14 cellular contexts compared by ENCODE assay signal in the genomic region with DNA sequence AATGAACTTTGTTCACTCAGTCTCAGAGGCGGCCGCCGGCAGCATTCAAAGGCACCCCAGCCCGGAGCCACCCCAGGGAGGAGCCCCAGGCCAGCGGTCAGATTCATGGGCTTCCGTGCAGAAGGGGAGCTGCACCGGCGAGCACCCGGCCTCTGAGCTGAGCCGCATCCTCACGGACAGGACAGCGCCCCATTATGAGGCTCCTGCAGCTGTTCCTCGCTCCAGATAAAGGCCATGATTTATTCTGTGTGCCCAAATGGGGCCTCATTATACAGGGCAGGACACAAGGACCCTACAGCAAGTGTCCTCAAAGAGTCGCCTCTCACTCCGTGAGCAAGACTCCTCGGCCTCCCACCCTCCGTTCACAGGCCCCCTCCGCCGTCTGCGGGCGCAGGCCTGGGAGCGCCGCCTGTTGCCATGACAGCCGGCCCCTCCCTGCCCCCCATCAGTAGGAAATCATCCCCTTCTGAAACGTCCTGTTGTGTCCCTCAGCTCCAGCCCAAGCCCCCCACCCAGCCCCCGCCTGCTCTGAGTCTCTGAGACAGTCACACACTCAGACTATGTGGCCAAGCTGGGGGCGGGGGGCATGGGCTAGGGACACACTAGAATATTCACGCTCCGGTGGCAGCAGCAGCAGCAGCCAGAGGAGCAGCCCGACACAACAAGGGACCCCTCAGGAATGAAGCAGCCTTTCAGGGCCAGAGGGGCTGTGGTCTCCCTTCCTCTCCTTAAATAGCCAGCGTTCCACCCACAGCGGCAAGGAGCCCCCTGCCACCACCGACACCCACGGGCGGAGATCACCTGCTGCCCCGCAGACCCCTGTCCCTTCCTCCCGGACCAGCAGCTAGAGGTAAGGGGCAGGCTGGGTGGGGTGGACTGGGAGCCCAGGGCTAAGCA. TPM values are rescaled to one million over a fixed set of nuclear protein-coding genes. Genes with fewer than 3 reads are reported as not detected.
DNase-seq lines count a peak whose midpoint lies in the region; ATAC-seq, FAIRE-seq and TF ChIP-seq lines count a peak whose summit lies in the region.
"Had no signal": no experiment of that assay in that cellular context is flagged by ENCODE, and none has a peak within 500 bp of the region (broad histone marks: within the 10 kb centered on the region; RNA-seq: fewer than 3 reads in every experiment).

A gene with protein sequence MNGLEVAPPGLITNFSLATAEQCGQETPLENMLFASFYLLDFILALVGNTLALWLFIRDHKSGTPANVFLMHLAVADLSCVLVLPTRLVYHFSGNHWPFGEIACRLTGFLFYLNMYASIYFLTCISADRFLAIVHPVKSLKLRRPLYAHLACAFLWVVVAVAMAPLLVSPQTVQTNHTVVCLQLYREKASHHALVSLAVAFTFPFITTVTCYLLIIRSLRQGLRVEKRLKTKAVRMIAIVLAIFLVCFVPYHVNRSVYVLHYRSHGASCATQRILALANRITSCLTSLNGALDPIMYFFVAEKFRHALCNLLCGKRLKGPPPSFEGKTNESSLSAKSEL (plus strand): TSS at position 759 of the 897 bp plus-strand sequence. CDS start 4,583 bp downstream, outside the sequence.

- H3K9me3 ChIP-seq in sigmoid colon (no peaks in the 10 kb centered on the region), breast epithelium (no peaks in the 10 kb centered on the region)

- DNase-seq in C1 segment of cervical spinal cord (lab: John Stamatoyannopoulos, UW) (peak in 8 of 14 donors; percentile 15 to 71 (median 66)), anterior cingulate cortex (lab: John Stamatoyannopoulos, UW) (peak in 44 of 58 donors; percentile 15 to 84 (median 60)), left colon (no peak), sigmoid colon (peak; percentile 70), breast epithelium (ENCODE audit: low spot score in 2 of 2) (no peak), HTR-8/SVneo (ENCODE audit: insufficient read length, low spot score) (no peak)
- no peak for DNase-seq in activated CD8-positive, alpha-beta memory T cell treated with anti-CD3 and anti-CD28 coated beads, Interleukin-2, amount 50 U/mL, for 4 hours
- DNase-seq: activated T-cell treated with anti-CD3 and anti-CD28 coated beads, Interleukin-2, amount 50 U/mL, for 48 hours; AML-193; NCI-H226; WERI-Rb-1 had no signal

- WGBS in sigmoid colon, 2 donors: 48 to 73% methylated on average over 37 of the region's 37 CpGs

- no peak for TF ChIP-seq CTCF in sigmoid colon (IDR thresholded peaks at IDR 0.05)
- no peak for TF ChIP-seq CTCF in breast epithelium (IDR thresholded peaks at IDR 0.05)

- intact Hi-C loops in left colon (cut with DNase I, micrococcal nuclease): no loop called here
- intact Hi-C loops in sigmoid colon (cut with DNase I): loop anchor here (5.0 kb wide), 1 partner anchor 52 kb away; no protein-coding TSS in a partner anchor
- intact Hi-C loops in breast epithelium (cut with DNase I; ENCODE audit: low total_unique reads): no loop called here

- H3K4me3 ChIP-seq in sigmoid colon (peak within 1 kb of the TSS in 1 of 4 donors; percentile 18), breast epithelium (no peak within 1 kb of the TSS)

- H3K4me1 ChIP-seq in sigmoid colon (peaks cover 0 to 99% (median 93%) of the 10 kb centered on the region in 4 donors), breast epithelium (no peaks in the 10 kb centered on the region)

- FAIRE-seq in HTR-8/SVneo (lab: Jason Lieb, UNC): no peak

- H3K36me3 ChIP-seq in sigmoid colon (peaks cover 11 to 57% (median 26%) of the 10 kb centered on the region in 4 donors), breast epithelium (no peaks in the 10 kb centered on the region)
- H3K36me3 ChIP-seq: WERI-Rb-1 had no signal

- ATAC-seq in left colon (peak; percentile 55), HG02763 (IDR thresholded peaks at IDR 0.05; ENCODE audit: unreplicated experiment) (no peak)

- no peaks in the 10 kb centered on the region for H3K27me3 ChIP-seq in sigmoid colon
- no peaks in the 10 kb centered on the region for H3K27me3 ChIP-seq in breast epithelium

- TF ChIP-seq POLR2A in sigmoid colon (IDR thresholded peaks at IDR 0.05) (no peak), breast epithelium (IDR thresholded peaks at IDR 0.05) (no peak)

- TF ChIP-seq EP300 in sigmoid colon (IDR thresholded peaks at IDR 0.05): no peak

- peak within 1 kb of the TSS; percentile 78 to 97 (median 92) for H3K27ac ChIP-seq in sigmoid colon
- H3K27ac ChIP-seq in breast epithelium: peak within 1 kb of the TSS in 1 of 2 donors; percentile 61
- H3K27ac ChIP-seq: KMS-11, WERI-Rb-1 had no signal

RNA-seq across cellular contexts. Expression of the gene that starts here (rescaled TPM):
- total RNA-seq in left colon (under 1 TPM in 1 of 2 donors, not detected in 1; 0.31 TPM), sigmoid colon (1 to 10 TPM in 1 of 4 donors, under 1 TPM in 2, not detected in 1; 0.36 to 1.4 (median 0.66) TPM), breast epithelium (not detected)
- polyA plus RNA-seq in sigmoid colon: under 1 TPM in 2 of 3 donors, not detected in 1; 0.48 to 0.60 TPM
- total RNA-seq: mesenteric fat pad had no signal

Comparison
In these comparisons a context has a peak if more than half of its experiments do, and no peak if none do; other contexts are left out.
1. Peak in ATAC-seq in left colon; RNA of the gene not detected or under 1 TPM.
2. DNase-seq: peak in C1 segment of cervical spinal cord (8 of 14), anterior cingulate cortex (44 of 58) and sigmoid colon (single experiment); none in left colon (0 of 2), breast epithelium (0 of 2), activated CD8-positive, alpha-beta memory T cell treated with anti-CD3 and anti-CD28 coated beads, Interleukin-2, amount 50 U/mL, for 4 hours (single experiment) and HTR-8/SVneo (single experiment).